8 cellular contexts compared by ENCODE assay signal in the genomic region with DNA sequence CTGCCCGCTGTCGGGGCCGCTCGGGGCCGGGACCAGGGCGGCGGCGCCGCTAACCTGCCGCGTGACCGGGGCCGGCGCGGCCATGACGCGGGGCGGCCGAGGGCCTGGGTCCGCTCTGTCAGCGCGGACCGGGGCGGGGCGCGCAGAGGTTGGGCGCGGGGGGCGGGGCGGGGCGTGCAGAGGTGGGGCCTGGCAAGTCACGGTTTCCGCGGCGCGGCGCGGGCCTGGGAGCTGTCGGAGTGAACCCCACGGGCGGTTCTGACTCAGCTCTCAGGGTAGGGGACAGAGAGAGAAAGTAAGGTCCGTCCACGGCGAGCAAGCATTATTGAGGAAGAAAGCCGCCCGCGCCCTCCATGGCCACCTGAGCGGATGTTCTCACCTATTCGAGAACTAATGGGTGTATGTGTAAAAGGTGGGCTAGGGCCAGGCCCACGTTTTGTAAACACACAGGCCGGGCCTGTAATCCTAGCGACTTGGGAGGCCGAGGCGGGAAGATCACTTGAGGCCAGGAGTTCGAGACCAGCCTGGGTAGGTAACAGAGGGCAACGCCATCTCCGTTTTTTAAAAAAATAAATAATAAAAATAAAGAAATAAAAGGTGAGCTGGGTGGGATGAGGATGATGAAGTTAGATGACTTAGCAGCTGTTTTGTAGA. TPM values are rescaled to one million over a fixed set of nuclear protein-coding genes. Genes with fewer than 3 reads are reported as not detected.
DNase-seq lines count a peak whose midpoint lies in the region; ATAC-seq and TF ChIP-seq lines count a peak whose summit lies in the region.

A gene with protein sequence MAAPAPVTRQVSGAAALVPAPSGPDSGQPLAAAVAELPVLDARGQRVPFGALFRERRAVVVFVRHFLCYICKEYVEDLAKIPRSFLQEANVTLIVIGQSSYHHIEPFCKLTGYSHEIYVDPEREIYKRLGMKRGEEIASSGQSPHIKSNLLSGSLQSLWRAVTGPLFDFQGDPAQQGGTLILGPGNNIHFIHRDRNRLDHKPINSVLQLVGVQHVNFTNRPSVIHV (minus strand): TSS at position 120 of the 654 bp plus-strand sequence. CDS start 36 bp downstream, at position 84.

- peak within 1 kb of the TSS; percentile 31 for H3K27ac Mint-ChIP-seq in neural crest cell (ENCODE audit: unreplicated experiment)
- peak within 1 kb of the TSS; percentile 88 to 97 for H3K27ac Mint-ChIP-seq in stimulated activated naive CD8-positive, alpha-beta T cell treated with anti-CD3 and anti-CD28 coated beads, Interleukin-15, amount 100 ng/mL, for 72 hours

- POLR2A ChIA-PET in AG04450 (lab: Yijun Ruan, JAX) = interaction anchor here (1.0 kb wide), 1 partner anchor 41 kb away, joined by 3 read pairs; no protein-coding TSS in a partner anchor

- TF ChIP-seq CTCF in AG04450 (IDR thresholded peaks at IDR 0.05; ENCODE audit: low read depth, low read length) (no peak), neural crest cell (conservative IDR thresholded peaks at IDR 0.05) (no peak)

- no peaks in the 10 kb centered on the region for H3K9me3 Mint-ChIP-seq in neural crest cell
- H3K9me3 Mint-ChIP-seq in stimulated activated naive CD8-positive, alpha-beta T cell treated with anti-CD3 and anti-CD28 coated beads, Interleukin-15, amount 100 ng/mL, for 72 hours = no peaks in the 10 kb centered on the region

- peak within 1 kb of the TSS; percentile 92 for H3K4me3 Mint-ChIP-seq in neural crest cell
- H3K4me3 Mint-ChIP-seq in stimulated activated naive CD8-positive, alpha-beta T cell treated with anti-CD3 and anti-CD28 coated beads, Interleukin-15, amount 100 ng/mL, for 72 hours = peak within 1 kb of the TSS; percentile 87 to 95

- DNase-seq in AG04450 (ENCODE audit: low read depth, low spot score) (no peak), RPMI7951 (ENCODE audit: low read depth) (peak; percentile 81), fibroblast of the conjunctiva (ENCODE audit: low read depth) (peak; percentile 41), neural crest cell (ENCODE audit: low read depth, low spot score) (no peak)
- DNase-seq in activated effector memory CD4-positive, alpha-beta T cell treated with anti-CD3 and anti-CD28 coated beads, Interleukin-2, amount 50 U/mL, for 16 hours = peak; percentile 94
- peak; percentile 70 to 72 for DNase-seq in stimulated activated naive CD8-positive, alpha-beta T cell treated with anti-CD3 and anti-CD28 coated beads, Interleukin-15, amount 100 ng/mL, for 72 hours

- peak within 1 kb of the TSS; percentile 72 for H3K4me3 ChIP-seq in AG04450 (ENCODE audit: low read depth, low read length)

- peak; percentile 78 for ATAC-seq in GM19025 (IDR thresholded peaks at IDR 0.05; ENCODE audit: low read depth, unreplicated experiment)
- peak; percentile 67 for ATAC-seq in HG03354 (IDR thresholded peaks at IDR 0.05; ENCODE audit: poor library complexity, severe bottlenecking, unreplicated experiment)
- ATAC-seq in stimulated activated naive CD8-positive, alpha-beta T cell treated with anti-CD3 and anti-CD28 coated beads, Interleukin-15, amount 100 ng/mL, for 72 hours = peak; percentile 88

- peaks cover 2% of the 10 kb centered on the region for H3K27me3 ChIP-seq in AG04450 (ENCODE audit: control insufficient read depth, insufficient read depth, low read length)

- no peaks in the 10 kb centered on the region for H3K9me3 ChIP-seq in AG04450 (ENCODE audit: control insufficient read depth, insufficient read depth, low read length)

- peak within 1 kb of the TSS; percentile 68 for H3K27ac ChIP-seq in AG04450 (ENCODE audit: low read depth, low read length)

- H3K4me1 Mint-ChIP-seq in neural crest cell = peaks cover 12% of the 10 kb centered on the region
- H3K4me1 Mint-ChIP-seq in stimulated activated naive CD8-positive, alpha-beta T cell treated with anti-CD3 and anti-CD28 coated beads, Interleukin-15, amount 100 ng/mL, for 72 hours = peaks cover 20% of the 10 kb centered on the region

- peaks cover 24% of the 10 kb centered on the region for H3K27me3 Mint-ChIP-seq in neural crest cell (ENCODE audit: low read depth)
- H3K27me3 Mint-ChIP-seq in stimulated activated naive CD8-positive, alpha-beta T cell treated with anti-CD3 and anti-CD28 coated beads, Interleukin-15, amount 100 ng/mL, for 72 hours = no peaks in the 10 kb centered on the region

- no peaks in the 10 kb centered on the region for H3K36me3 Mint-ChIP-seq in neural crest cell (ENCODE audit: low read depth)

- CTCF ChIA-PET in AG04450 (lab: Charles Lee) = interaction anchor here (1.0 to 1.5 kb wide), 7 partner anchors 11 to 345 kb away, joined by 3 to 8 read pairs (median 5); a partner anchor contains a TSS

RNA-seq across cellular contexts. Expression of the gene that starts here (rescaled TPM):
- 4.1 and 5.5 TPM in 2 replicates for polyA plus RNA-seq in AG04450 (2011; rRNA removed)
- 2.6 and 3.9 TPM in 2 replicates for polyA minus RNA-seq in AG04450 (2011; rRNA and poly(A)+ RNA removed)
- total RNA-seq in RPMI7951 (2014; rRNA removed; shearing (Covaris generic)) = 23.7 and 26.7 TPM in 2 replicates
- total RNA-seq in neural crest cell = 5.9 and 6.7 TPM in 2 replicates

Comparison
In these comparisons a context has a peak if more than half of its experiments do, and no peak if none do; other contexts are left out.
1. DNase-seq: peak in RPMI7951 (single experiment), activated effector memory CD4-positive, alpha-beta T cell treated with anti-CD3 and anti-CD28 coated beads, Interleukin-2, amount 50 U/mL, for 16 hours (single experiment), fibroblast of the conjunctiva (single experiment) and stimulated activated naive CD8-positive, alpha-beta T cell treated with anti-CD3 and anti-CD28 coated beads, Interleukin-15, amount 100 ng/mL, for 72 hours (2 of 2); none in AG04450 (single experiment) and neural crest cell (single experiment).
2. Peak in every context shown above with its lines, with median percentiles within 50 percentile points of each other: ATAC-seq.